Comparison of ENCODE assay signal across 14 cellular contexts in genomic region chr1:20480261-20481157, GRCh38. TPM values are rescaled to one million over a fixed set of nuclear protein-coding genes. Genes with fewer than 3 reads are reported as not detected.
A peak's percentile ranks its signal among the peaks of the same experiment; 100 is the strongest.
DNase-seq lines count a peak whose midpoint lies in the region; ATAC-seq and TF ChIP-seq lines count a peak whose summit lies in the region.
"Had no signal": no experiment of that assay in that cellular context is flagged by ENCODE, and none has a peak within 500 bp of the region (broad histone marks: within the 10 kb centered on the region; RNA-seq: fewer than 3 reads in every experiment).

No MANE protein-coding gene starts in this region.

- peak; percentile 24 for DNase-seq in activated effector memory CD4-positive, alpha-beta T cell treated with anti-CD3 and anti-CD28 coated beads, Interleukin-2, amount 50 U/mL, for 16 hours
- no peak for DNase-seq in activated effector memory CD4-positive, alpha-beta T cell treated with Interleukin-2 at 50 U/mL for 16 hours
- DNase-seq in endodermal cell (no peak), midbrain (lab: John Stamatoyannopoulos, UW) (peak; percentile 76), type B pancreatic cell (ENCODE audit: extremely low spot score, unreplicated experiment) (no peak), GM23338 (ENCODE audit: low spot score) (no peak), T-helper 9 cell (no peak)
- DNase-seq: activated CD8-positive, alpha-beta memory T cell treated with anti-CD3 and anti-CD28 coated beads, Interleukin-2, amount 50 U/mL, for 4 hours; DMS153; H7; heart left ventricle; NCI-H187 treated with DMSO at 0.1 percent for 48 hours had no signal

- H3K4me1 ChIP-seq in endodermal cell (ENCODE audit: control insufficient read depth, insufficient read depth, low read length) = peaks cover 16% of the 10 kb centered on the region
- peaks cover 51% of the 10 kb centered on the region for H3K4me1 ChIP-seq in GM23338 (ENCODE audit: insufficient read depth)

- H3K4me3 ChIP-seq in endodermal cell (ENCODE audit: low read length) (no peak overlapping the region), GM23338 (no peak overlapping the region)
- H3K4me3 ChIP-seq: heart left ventricle had no signal

- H3K79me2 ChIP-seq in GM23338 (replicated peaks; ENCODE audit: insufficient read depth) = no peaks in the 10 kb centered on the region

- no peaks in the 10 kb centered on the region for H3K9me2 ChIP-seq in GM23338 (ENCODE audit: insufficient read depth)

- no peak for ATAC-seq in GM23338
- ATAC-seq in GM21390 (IDR thresholded peaks at IDR 0.05; ENCODE audit: unreplicated experiment) = no peak
- ATAC-seq: heart left ventricle had no signal

- H3K36me3 ChIP-seq in endodermal cell (ENCODE audit: control insufficient read depth, insufficient read depth, low read length) (no peaks in the 10 kb centered on the region), GM23338 (ENCODE audit: insufficient read depth) (no peaks in the 10 kb centered on the region)

- H3K4me1 Mint-ChIP-seq in endodermal cell = peaks cover 57% of the 10 kb centered on the region
- peaks cover 35% of the 10 kb centered on the region for H3K4me1 Mint-ChIP-seq in type B pancreatic cell (ENCODE audit: unreplicated experiment)
- H3K4me1 Mint-ChIP-seq in GM23338 = peaks cover 50% of the 10 kb centered on the region

- H3K36me3 Mint-ChIP-seq in endodermal cell (ENCODE audit: low read depth) (no peaks in the 10 kb centered on the region), type B pancreatic cell (no peaks in the 10 kb centered on the region), GM23338 (ENCODE audit: low read depth) (no peaks in the 10 kb centered on the region)

- H3K27ac Mint-ChIP-seq in endodermal cell (peak overlapping the region; percentile 52), type B pancreatic cell (peak overlapping the region; percentile 82), GM23338 (no peak overlapping the region)

- H3F3A ChIP-seq in GM23338 (replicated peaks; ENCODE audit: low read depth) = peaks cover 5% of the 10 kb centered on the region; the same call in 1 of the 2 replicates

- no peak overlapping the region for H3K9ac ChIP-seq in endodermal cell (ENCODE audit: extremely low read depth, low read length, poor library complexity, severe bottlenecking)
- H3K9ac ChIP-seq: KMS-11 had no signal

- H3K27ac ChIP-seq in endodermal cell (ENCODE audit: low read depth, low read length) (no peak overlapping the region), GM23338 (ENCODE audit: low read depth) (no peak overlapping the region)
- H3K27ac ChIP-seq: heart left ventricle, KMS-11 had no signal

- 0 out of 2 replicates have a peak, but pooled peaks cover 4% of the 10 kb centered on the region for H4K20me1 ChIP-seq in GM23338 (replicated peaks; ENCODE audit: insufficient read depth)

- H3K4me3 Mint-ChIP-seq in endodermal cell = no peak overlapping the region
- peak overlapping the region; percentile 58 for H3K4me3 Mint-ChIP-seq in type B pancreatic cell
- H3K4me3 Mint-ChIP-seq in GM23338 = no peak overlapping the region

- no peak overlapping the region for H2AFZ ChIP-seq in GM23338

- H3K27me3 Mint-ChIP-seq in endodermal cell (ENCODE audit: insufficient read depth) (peaks cover 86% of the 10 kb centered on the region), type B pancreatic cell (peaks cover 64% of the 10 kb centered on the region), GM23338 (ENCODE audit: insufficient read depth, low read depth, poor library complexity) (peaks cover 28% of the 10 kb centered on the region)

- H3K9me3 Mint-ChIP-seq in endodermal cell = no peaks in the 10 kb centered on the region
- H3K9me3 Mint-ChIP-seq in type B pancreatic cell = no peaks in the 10 kb centered on the region
- H3K9me3 Mint-ChIP-seq in GM23338 = no peaks in the 10 kb centered on the region

- no peak overlapping the region for H3K4me2 ChIP-seq in GM23338
- H3K4me2 ChIP-seq: KMS-11 had no signal

- no peak for TF ChIP-seq CTCF in endodermal cell (conservative IDR thresholded peaks at IDR 0.05)
- no peak for TF ChIP-seq CTCF in type B pancreatic cell (conservative IDR thresholded peaks at IDR 0.05)
- no peak for TF ChIP-seq CTCF in GM23338 (conservative IDR thresholded peaks at IDR 0.05; ENCODE audit: low read depth in 2 of 2)

- peaks cover 28% of the 10 kb centered on the region for H3K27me3 ChIP-seq in endodermal cell (ENCODE audit: control insufficient read depth, insufficient read depth, low read length, poor library complexity, severe bottlenecking)
- peaks cover 71% of the 10 kb centered on the region for H3K27me3 ChIP-seq in GM23338 (ENCODE audit: insufficient read depth)

- 83 to 93% methylated on average over 10 to 14 of the region's 14 CpGs for WGBS in endodermal cell (ENCODE audit: insufficient coverage in 1 of 2, insufficient read length in 1 of 2), 2 experiments

- H3K9me3 ChIP-seq in endodermal cell (ENCODE audit: control insufficient read depth, low read length) = no peaks in the 10 kb centered on the region
- H3K9me3 ChIP-seq: heart left ventricle had no signal

TF ChIP-seq in GM23338, 12 proteins besides CTCF, POLR2A, EP300 and RAD21:
- TF ChIP-seq ETS1 (IDR thresholded peaks at IDR 0.05) = no peak
- no peak for TF ChIP-seq NANOG (IDR thresholded peaks at IDR 0.05; ENCODE audit: borderline replicate concordance)
- no peak for TF ChIP-seq EZH2 (IDR thresholded peaks at IDR 0.05; ENCODE audit: low read depth, unreplicated experiment)

RNA-seq across cellular contexts. Expression of gene CAMK2N1, which starts 5.5 kb away (rescaled TPM):
- total RNA-seq in endodermal cell (10 to 100 TPM; 10.2 to 16.2 TPM), type B pancreatic cell (ENCODE audit: low replicate concordance) (28.9 and 43.0 TPM in 2 replicates)
- 29.4 TPM for polyA plus RNA-seq in endodermal cell (2013, experiment 1 of 2)
- polyA plus RNA-seq in endodermal cell (2013, experiment 2 of 2) = 26.4 TPM
- total RNA-seq in GM23338 (2014; rRNA removed; shearing (Covaris generic)) = 0.52 and 0.82 TPM in 2 replicates
- 2.9 and 4.6 TPM in 2 replicates for polyA plus RNA-seq in GM23338 (2016; fragmentation: Nextera tagmentation; extraction: Ambion mirVana)

RNA-seq across cellular contexts. Expression of gene MUL1, which starts 27.4 kb away (rescaled TPM):
- total RNA-seq in endodermal cell = 10 to 100 TPM; 15.6 to 19.8 TPM
- 20.6 TPM for polyA plus RNA-seq in endodermal cell (2013, experiment 1 of 2)
- 17.8 TPM for polyA plus RNA-seq in endodermal cell (2013, experiment 2 of 2)
- total RNA-seq in type B pancreatic cell (ENCODE audit: low replicate concordance) = 31.1 and 38.4 TPM in 2 replicates
- total RNA-seq in GM23338 (2014; rRNA removed; shearing (Covaris generic)) = 23.7 and 26.2 TPM in 2 replicates
- 8.1 and 8.9 TPM in 2 replicates for polyA plus RNA-seq in GM23338 (2016; fragmentation: Nextera tagmentation; extraction: Ambion mirVana)

Comparison
In these comparisons a context has a peak if more than half of its experiments do, and no peak if none do; other contexts are left out.
1. DNase-seq: peak in activated effector memory CD4-positive, alpha-beta T cell treated with anti-CD3 and anti-CD28 coated beads, Interleukin-2, amount 50 U/mL, for 16 hours (single experiment) and midbrain (single experiment); none in activated effector memory CD4-positive, alpha-beta T cell treated with Interleukin-2 at 50 U/mL for 16 hours (single experiment), endodermal cell (single experiment), type B pancreatic cell (single experiment), GM23338 (single experiment) and T-helper 9 cell (single experiment).